Comparison of ENCODE assay signal across 8 cellular contexts in the genomic region with DNA sequence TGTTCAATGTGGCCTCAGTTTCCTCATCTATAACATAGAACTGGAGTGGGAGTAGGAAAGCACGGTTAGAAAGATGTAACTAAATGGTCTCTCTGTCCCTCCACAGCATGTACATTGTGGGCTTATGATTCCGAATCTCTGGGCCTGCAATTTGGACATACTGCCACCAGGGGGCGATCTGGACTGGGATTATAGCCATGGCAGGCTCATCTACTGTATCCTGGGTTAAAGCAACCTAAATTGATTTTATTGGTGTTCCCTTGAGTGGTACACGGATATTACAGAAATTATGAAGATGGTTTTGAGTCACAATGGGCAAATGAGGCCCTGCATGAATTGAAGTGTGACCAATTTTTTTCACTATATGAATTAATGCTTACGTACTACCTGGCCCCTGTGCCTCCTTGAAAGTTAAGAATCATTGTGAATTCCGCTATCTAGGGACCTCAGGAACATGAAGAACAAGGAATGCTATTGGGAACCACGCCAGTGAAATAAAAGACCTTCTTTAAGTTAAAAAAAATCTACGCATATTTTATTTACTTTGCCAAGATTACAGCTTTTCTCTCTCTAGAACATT. TPM values are rescaled to one million over a fixed set of nuclear protein-coding genes. Genes with fewer than 3 reads are reported as not detected.
DNase-seq lines count a peak whose midpoint lies in the region; ATAC-seq, FAIRE-seq and TF ChIP-seq lines count a peak whose summit lies in the region.

No MANE protein-coding gene starts in this region.

- no peak overlapping the region for H2AFZ ChIP-seq in keratinocyte (ENCODE audit: control insufficient read depth, low read length)

- TF ChIP-seq CTCF in heart right ventricle (IDR thresholded peaks at IDR 0.05) = peak; percentile 31 to 56 (median 39)
- peak; percentile 73 to 88 (median 81) for TF ChIP-seq CTCF in keratinocyte (optimal IDR thresholded peaks at IDR 0.05 in 1 of 3, IDR thresholded peaks at IDR 0.05 in 1 of 3, conservative IDR thresholded peaks at IDR 0.05 in 1 of 3; ENCODE audit: extremely low read depth in 1 of 3, insufficient read depth in 2 of 3, low read length in 3 of 3)
- TF ChIP-seq CTCF in tibial nerve (IDR thresholded peaks at IDR 0.05) = peak in 3 of 5 experiments; percentile 8 to 25 (median 15)

- 55 to 57% methylated on average over 8 of the region's 8 CpGs for WGBS in heart right ventricle, 2 donors
- WGBS in right cardiac atrium = 53% methylated on average over 8 of the region's 8 CpGs
- WGBS in tibial nerve, 2 donors = 53 to 55% methylated on average over 8 of the region's 8 CpGs

- dilution Hi-C loops in keratinocyte (cut with MboI; ENCODE audit: extremely low pct_ligation_motif_present, low sequenced_read_pairs) = no loop called here

- H3K9me3 ChIP-seq in heart right ventricle (peaks cover 0 to 20% (median 14%) of the 10 kb centered on the region in 11 donors), right cardiac atrium (ENCODE audit: control insufficient read depth, low read length) (no peaks in the 10 kb centered on the region), keratinocyte (ENCODE audit: control insufficient read depth, low read depth, low read length) (peaks cover 3% of the 10 kb centered on the region), tibial nerve (peaks cover 0 to 19% (median 3%) of the 10 kb centered on the region in 4 donors)

- no peak for TF ChIP-seq EP300 in tibial nerve (IDR thresholded peaks at IDR 0.05)

- H3K27ac ChIP-seq in heart right ventricle (no peak overlapping the region), right cardiac atrium (ENCODE audit: low read length) (no peak overlapping the region), keratinocyte (ENCODE audit: control insufficient read depth, insufficient read depth, low read length) (no peak overlapping the region), tibial nerve (no peak overlapping the region)

- H3K79me2 ChIP-seq in keratinocyte (ENCODE audit: control insufficient read depth, insufficient read depth, low read length) = no peaks in the 10 kb centered on the region

- H3K36me3 ChIP-seq in heart right ventricle (no peaks in the 10 kb centered on the region), keratinocyte (ENCODE audit: control insufficient read depth in 2 of 2, extremely low read depth in 1 of 2, insufficient read depth in 2 of 2, low read length in 2 of 2) (no peaks in the 10 kb centered on the region), tibial nerve (no peaks in the 10 kb centered on the region)

- H3K27me3 ChIP-seq in heart right ventricle (peaks cover 0 to 51% (median 40%) of the 10 kb centered on the region in 7 donors), right cardiac atrium (ENCODE audit: control insufficient read depth, insufficient read depth) (no peaks in the 10 kb centered on the region), keratinocyte (ENCODE audit: control insufficient read depth, extremely low read depth, insufficient read depth, low read length) (peaks cover 4% of the 10 kb centered on the region), tibial nerve (peaks cover 0 to 34% of the 10 kb centered on the region in 2 donors)

- H3K4me3 ChIP-seq in heart right ventricle = no peak overlapping the region
- no peak overlapping the region for H3K4me3 ChIP-seq in right cardiac atrium (ENCODE audit: low read length)
- H3K4me3 ChIP-seq in keratinocyte (ENCODE audit: control insufficient read depth in 2 of 3, extremely low read depth in 1 of 3, insufficient read depth in 2 of 3, low read depth in 1 of 3, low read length in 3 of 3) = no peak overlapping the region
- H3K4me3 ChIP-seq in tibial nerve = no peak overlapping the region

- no peak for TF ChIP-seq POLR2A in tibial nerve (IDR thresholded peaks at IDR 0.05)

- intact Hi-C loops in heart right ventricle (cut with DNase I) = loop anchor here in 1 of 10 donors (10.0 kb wide), 1 partner anchor 442 kb away; no protein-coding TSS in a partner anchor
- intact Hi-C loops in right cardiac atrium (cut with DNase I) = no loop called here

- H3K4me2 ChIP-seq in keratinocyte (ENCODE audit: control insufficient read depth, extremely low read depth, insufficient read depth, low read depth, low read length) = no peak overlapping the region

- peak; percentile 5 for FAIRE-seq in keratinocyte (lab: Jason Lieb, UNC)

- H3K9ac ChIP-seq in keratinocyte (ENCODE audit: control insufficient read depth, extremely low read depth, insufficient read depth, low read length) = no peak overlapping the region

- H3K4me1 ChIP-seq in heart right ventricle (no peaks in the 10 kb centered on the region), right cardiac atrium (ENCODE audit: control insufficient read depth, insufficient read depth, low read length) (no peaks in the 10 kb centered on the region), keratinocyte (ENCODE audit: control insufficient read depth, extremely low read depth, insufficient read depth, low read length) (no peaks in the 10 kb centered on the region), tibial nerve (no peaks in the 10 kb centered on the region)

- no peaks in the 10 kb centered on the region for H3K9me1 ChIP-seq in keratinocyte (ENCODE audit: control insufficient read depth, extremely low read depth, insufficient read depth, low read length)

- H4K20me1 ChIP-seq in keratinocyte (ENCODE audit: control insufficient read depth, extremely low read depth, insufficient read depth, low read length) = no peaks in the 10 kb centered on the region

- no peak for ATAC-seq in heart right ventricle
- no peak for ATAC-seq in right cardiac atrium
- ATAC-seq in HG03457 (IDR thresholded peaks at IDR 0.05; ENCODE audit: unreplicated experiment) = no peak

- DNase-seq in heart right ventricle (no peak), right cardiac atrium (no peak), keratinocyte (ENCODE audit: low read depth, low spot score) (no peak), tibial nerve (ENCODE audit: low spot score in 2 of 2) (no peak), NCI-H1930 (lab: John Stamatoyannopoulos, UW) (no peak), GM19238 (ENCODE audit: insufficient read length, low spot score) (no peak)
- DNase-seq in activated CD8-positive, alpha-beta memory T cell treated with anti-CD3 and anti-CD28 coated beads for 48 hours (ENCODE audit: low read depth in 2 of 3, low spot score in 2 of 3) = peak in 2 of 3 experiments; percentile 17 to 55

RNA-seq across cellular contexts. Expression of gene TST, which starts 32.9 kb away (rescaled TPM):
- total RNA-seq in heart right ventricle (10 to 100 TPM; 34.1 to 87.4 (median 44.5) TPM), right cardiac atrium (10 to 100 TPM; 31.7 to 53.6 (median 36.6) TPM), tibial nerve (10 to 100 TPM; 44.1 to 76.4 (median 66.7) TPM)
- polyA plus RNA-seq in heart right ventricle (10 to 100 TPM; 72.5 to 74.8 TPM), right cardiac atrium (67.9 TPM), keratinocyte (18.8 to 38.9 TPM (median 19.9 TPM) in 3 replicates)
- polyA plus RNA-seq in keratinocyte (2011; ENCODE audit: low read depth) = 10.4 TPM
- polyA plus RNA-seq in keratinocyte (2011; cell fraction: cytosol; rRNA removed) = 20.3 and 44.4 TPM in 2 replicates
- 21.2 and 31.0 TPM in 2 replicates for polyA plus RNA-seq in keratinocyte (2011; cell fraction: nucleus; rRNA removed)
- 21.2 and 31.8 TPM in 2 replicates for polyA plus RNA-seq in keratinocyte (2012; ENCODE audit: low replicate concordance)
- 10.1 to 20.4 TPM (median 13.1 TPM) in 3 replicates for polyA minus RNA-seq in keratinocyte
- polyA minus RNA-seq in keratinocyte (2011; cell fraction: cytosol; rRNA and poly(A)+ RNA removed) = 34.5 TPM
- 10.0 and 12.0 TPM in 2 replicates for polyA minus RNA-seq in keratinocyte (2011; cell fraction: nucleus; rRNA and poly(A)+ RNA removed)

RNA-seq across cellular contexts. Expression of gene MPST, which starts 33.2 kb away (rescaled TPM):
- total RNA-seq in heart right ventricle (10 to 100 TPM; 27.1 to 81.2 (median 42.0) TPM), right cardiac atrium (10 to 100 TPM; 49.6 to 65.7 (median 54.2) TPM), tibial nerve (100 to 1,000 TPM; 193 to 258 (median 199) TPM)
- polyA plus RNA-seq in heart right ventricle (100 to 1,000 TPM; 160 to 192 TPM), right cardiac atrium (93.0 TPM), keratinocyte (23.5 to 37.9 TPM (median 27.8 TPM) in 3 replicates)
- 27.4 TPM for polyA plus RNA-seq in keratinocyte (2011; ENCODE audit: low read depth)
- 19.4 and 72.4 TPM in 2 replicates for polyA plus RNA-seq in keratinocyte (2011; cell fraction: cytosol; rRNA removed)
- 19.5 and 29.2 TPM in 2 replicates for polyA plus RNA-seq in keratinocyte (2011; cell fraction: nucleus; rRNA removed)
- 44.0 and 49.8 TPM in 2 replicates for polyA plus RNA-seq in keratinocyte (2012; ENCODE audit: low replicate concordance)
- polyA minus RNA-seq in keratinocyte = 10.2 to 28.2 TPM (median 13.3 TPM) in 3 replicates
- 114 TPM for polyA minus RNA-seq in keratinocyte (2011; cell fraction: cytosol; rRNA and poly(A)+ RNA removed)
- polyA minus RNA-seq in keratinocyte (2011; cell fraction: nucleus; rRNA and poly(A)+ RNA removed) = 7.4 and 10.4 TPM in 2 replicates

Comparison
In these comparisons a context has a peak if more than half of its experiments do, and no peak if none do; other contexts are left out.
1. DNase-seq: peak in activated CD8-positive, alpha-beta memory T cell treated with anti-CD3 and anti-CD28 coated beads for 48 hours (2 of 3); none in heart right ventricle (0 of 2), right cardiac atrium (0 of 3), keratinocyte (single experiment), tibial nerve (0 of 2), NCI-H1930 (0 of 2) and GM19238 (single experiment).
2. CTCF ChIP-seq: peak in every context shown above with its lines; median percentile 81 in keratinocyte; 39 in heart right ventricle; 15 in tibial nerve.